Comparison of ENCODE assay signal across 10 cellular contexts in the genomic region with DNA sequence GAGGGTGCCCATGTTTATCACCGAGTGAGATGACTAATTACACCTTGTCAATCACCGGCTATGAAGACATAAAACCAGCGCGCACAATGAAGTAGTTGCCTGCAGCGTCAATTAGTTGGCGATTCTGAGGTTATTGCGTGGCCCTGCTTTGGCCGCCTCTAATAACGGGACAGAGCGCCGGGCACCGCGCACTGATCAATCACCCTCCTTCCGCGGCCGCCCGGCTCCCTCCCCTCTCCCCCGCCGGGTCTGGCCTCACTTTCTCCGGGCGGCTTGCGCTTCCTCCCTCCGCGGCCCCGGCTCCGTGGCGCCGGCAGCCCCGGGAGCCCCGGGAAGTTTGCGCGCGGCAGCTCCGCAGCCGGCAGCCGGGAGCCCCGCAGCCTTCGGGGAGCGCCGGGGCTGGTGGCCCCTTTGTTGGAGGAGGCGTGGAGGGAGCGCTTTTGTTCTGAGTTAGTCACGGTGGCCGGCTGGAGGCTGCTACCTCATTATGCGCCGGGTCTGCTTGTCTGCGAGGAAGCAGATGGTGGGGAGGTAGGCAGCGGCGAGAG. TPM values are rescaled to one million over a fixed set of nuclear protein-coding genes. Genes with fewer than 3 reads are reported as not detected.
DNase-seq lines count a peak whose midpoint lies in the region; ATAC-seq and TF ChIP-seq lines count a peak whose summit lies in the region.
"Had no signal": no experiment of that assay in that cellular context is flagged by ENCODE, and none has a peak within 500 bp of the region (broad histone marks: within the 10 kb centered on the region; RNA-seq: fewer than 3 reads in every experiment).

No MANE protein-coding gene starts in this region.

- H3K4me1 Mint-ChIP-seq in CD8-positive, alpha-beta T cell (ENCODE audit: low read depth), result peaks cover 23% of the 10 kb centered on the region

- CTCF ChIA-PET in CD8-positive, alpha-beta T cell (lab: Charles Lee), result no interaction called here

- H3K9me3 ChIP-seq in CD8-positive, alpha-beta T cell (ENCODE audit: low read length), result no peaks in the 10 kb centered on the region
- H3K9me3 ChIP-seq in WERI-Rb-1 (ENCODE audit: severe bottlenecking) (peaks cover 2% of the 10 kb centered on the region), mesenchymal stem cell (ENCODE audit: control insufficient read depth, low read length) (no peaks in the 10 kb centered on the region), esophagus squamous epithelium (no peaks in the 10 kb centered on the region)

- no peak overlapping the region for H3K14ac ChIP-seq in mesenchymal stem cell (ENCODE audit: low read length in 2 of 2)

- H3K4ac ChIP-seq in mesenchymal stem cell (ENCODE audit: low read depth in 1 of 2, low read length in 2 of 2), result no peak overlapping the region

- H3K27ac Mint-ChIP-seq in CD8-positive, alpha-beta T cell, result no peak overlapping the region

- H2AFZ ChIP-seq in mesenchymal stem cell (ENCODE audit: low read depth, low read length), result no peak overlapping the region

- H3K4me3 ChIP-seq in CD8-positive, alpha-beta T cell (ENCODE audit: low read depth, low read length), result no peak overlapping the region
- H3K4me3 ChIP-seq in WERI-Rb-1 (ENCODE audit: low read depth, low read length) (peak overlapping the region; percentile 40), mesenchymal stem cell (ENCODE audit: insufficient read depth in 1 of 2, low read depth in 1 of 2, low read length in 2 of 2) (no peak overlapping the region), esophagus squamous epithelium (peak overlapping the region in 1 of 4 donors; percentile 34)

- no peak overlapping the region for H2BK5ac ChIP-seq in mesenchymal stem cell (ENCODE audit: low read depth, low read length, poor library complexity, severe bottlenecking)

- H2BK12ac ChIP-seq in mesenchymal stem cell (ENCODE audit: low read length in 2 of 2), result no peak overlapping the region

- peaks cover 55% of the 10 kb centered on the region for H3K27me3 ChIP-seq in CD8-positive, alpha-beta T cell (ENCODE audit: insufficient read depth, low read length)
- no peaks in the 10 kb centered on the region for H3K27me3 ChIP-seq in WERI-Rb-1 (ENCODE audit: insufficient read depth, low read depth, severe bottlenecking)
- H3K27me3 ChIP-seq in mesenchymal stem cell (ENCODE audit: control insufficient read depth in 1 of 2, insufficient read depth in 1 of 2, low read length in 2 of 2), result peaks cover 88 to 95% of the 10 kb centered on the region in 2 experiments
- peaks cover 64 to 100% (median 82%) of the 10 kb centered on the region in 4 donors for H3K27me3 ChIP-seq in esophagus squamous epithelium

- no peak overlapping the region for H3K23ac ChIP-seq in mesenchymal stem cell (ENCODE audit: low read length in 2 of 2)

- POLR2A ChIA-PET in CD8-positive, alpha-beta T cell (lab: Charles Lee), result no interaction called here

- no peak overlapping the region for H2AK5ac ChIP-seq in mesenchymal stem cell (ENCODE audit: low read length, severe bottlenecking)

- no peak for TF ChIP-seq POLR2A in esophagus squamous epithelium (IDR thresholded peaks at IDR 0.05)

- no peaks in the 10 kb centered on the region for H3K36me3 ChIP-seq in CD8-positive, alpha-beta T cell (ENCODE audit: insufficient read depth, low read length)
- no peaks in the 10 kb centered on the region for H3K36me3 ChIP-seq in WERI-Rb-1
- H3K36me3 ChIP-seq in mesenchymal stem cell (ENCODE audit: control insufficient read depth in 1 of 2, insufficient read depth in 2 of 2, low read depth in 1 of 2, low read length in 2 of 2), result no peaks in the 10 kb centered on the region
- H3K36me3 ChIP-seq in esophagus squamous epithelium, result no peaks in the 10 kb centered on the region

- peaks cover 65% of the 10 kb centered on the region for H3K27me3 Mint-ChIP-seq in CD8-positive, alpha-beta T cell (ENCODE audit: low read depth)

- intact Hi-C loops in CD8-positive, alpha-beta T cell (cut with DNase I, micrococcal nuclease), result no loop called here
- intact Hi-C loops in esophagus squamous epithelium (cut with DNase I), result no loop called here

- no peaks in the 10 kb centered on the region for H3K9me3 Mint-ChIP-seq in CD8-positive, alpha-beta T cell

- H3K79me1 ChIP-seq in mesenchymal stem cell (replicated peaks; ENCODE audit: low read length, poor library complexity, severe bottlenecking), result no peaks in the 10 kb centered on the region

- no peak overlapping the region for H2BK15ac ChIP-seq in mesenchymal stem cell (ENCODE audit: low read depth, poor library complexity, severe bottlenecking)

- H3K18ac ChIP-seq in mesenchymal stem cell (ENCODE audit: low read depth in 1 of 2, low read length in 2 of 2), result no peak overlapping the region

- no peak overlapping the region for H2BK120ac ChIP-seq in mesenchymal stem cell (ENCODE audit: low read depth, low read length)

- H3K4me2 ChIP-seq in mesenchymal stem cell (ENCODE audit: low read length, poor library complexity, severe bottlenecking), result peak overlapping the region; percentile 29

- no peaks in the 10 kb centered on the region for H3K36me3 Mint-ChIP-seq in CD8-positive, alpha-beta T cell

- H4K8ac ChIP-seq in mesenchymal stem cell (ENCODE audit: low read length), result no peak overlapping the region

- no peak overlapping the region for H3K27ac ChIP-seq in CD8-positive, alpha-beta T cell (ENCODE audit: low read depth, low read length)
- H3K27ac ChIP-seq in WERI-Rb-1 (peak overlapping the region; percentile 12; the same call in 1 of the 2 replicates), mesenchymal stem cell (ENCODE audit: low read length, poor library complexity, severe bottlenecking) (no peak overlapping the region), esophagus squamous epithelium (no peak overlapping the region)

- no peak overlapping the region for H4K91ac ChIP-seq in mesenchymal stem cell (ENCODE audit: low read length)

- no peak overlapping the region for H3K9ac ChIP-seq in mesenchymal stem cell (ENCODE audit: low read length)

- in situ Hi-C loops in GM13977 (cut with MboI; ENCODE audit: low pct_unique_long_range_greater_than_20kb, low sequenced_read_pairs, unreplicated experiment), result loop anchor here (25.0 kb wide), 1 partner anchor 471 kb away; no protein-coding TSS in a partner anchor

- no peak overlapping the region for H3K4me3 Mint-ChIP-seq in CD8-positive, alpha-beta T cell

- under 1% methylated on average over 34 of the region's 49 CpGs for WGBS in mesenchymal stem cell
- 0% methylated on average over 9 to 19 of the region's 49 CpGs for WGBS in esophagus squamous epithelium, 2 donors

- H3K4me1 ChIP-seq in CD8-positive, alpha-beta T cell (ENCODE audit: insufficient read depth, low read length), result peaks cover 18% of the 10 kb centered on the region
- H3K4me1 ChIP-seq in mesenchymal stem cell (ENCODE audit: control insufficient read depth, insufficient read depth, low read depth, low read length), result peaks cover 27% of the 10 kb centered on the region
- H3K4me1 ChIP-seq in esophagus squamous epithelium, result peaks cover 27 to 66% (median 34%) of the 10 kb centered on the region in 3 donors

- DNase-seq in CD8-positive, alpha-beta T cell, result no peak
- DNase-seq in GM13977 (ENCODE audit: low spot score), result peak; percentile 54
- DNase-seq in WERI-Rb-1, result peak; percentile 57
- no peak for DNase-seq in mesenchymal stem cell
- DNase-seq in NCI-H187 treated with DMSO at 0.1 percent for 48 hours (lab: John Stamatoyannopoulos, UW), result no peak
- DNase-seq in esophagus squamous epithelium (lab: John Stamatoyannopoulos, UW), result no peak
- no peak for DNase-seq in NOMO-1 (lab: John Stamatoyannopoulos, UW; ENCODE audit: unreplicated experiment in 2 of 2)
- DNase-seq in CD1c-positive myeloid dendritic cell (ENCODE audit: extremely low spot score), result no peak

- peak; percentile 51 for ATAC-seq in CD8-positive, alpha-beta T cell

- TF ChIP-seq CTCF in CD8-positive, alpha-beta T cell (IDR thresholded peaks at IDR 0.05), result no peak
- no peak for TF ChIP-seq CTCF in GM13977 (IDR thresholded peaks at IDR 0.05; ENCODE audit: extremely low read depth, insufficient read depth, missing control alignments)
- TF ChIP-seq CTCF in WERI-Rb-1 (IDR thresholded peaks at IDR 0.05; ENCODE audit: low read depth, low read length), result no peak
- no peak for TF ChIP-seq CTCF in esophagus squamous epithelium (IDR thresholded peaks at IDR 0.05)

RNA-seq across cellular contexts. Expression of gene LHX2, which starts 3.2 kb away (rescaled TPM):
- total RNA-seq in CD8-positive, alpha-beta T cell, result not detected
- polyA plus RNA-seq in mesenchymal stem cell (2013, experiment 1 of 2), result not detected
- polyA plus RNA-seq in mesenchymal stem cell (2013, experiment 2 of 2), result 0.05 TPM
- total RNA-seq in esophagus squamous epithelium, result under 1 TPM in 1 of 4 donors, not detected in 3; 0.22 TPM
- total RNA-seq: HT-29, renal cortical epithelial cell had no signal

Comparison
In these comparisons a context has a peak if more than half of its experiments do, and no peak if none do; other contexts are left out.
1. DNase-seq: peak in GM13977 (single experiment) and WERI-Rb-1 (single experiment); none in CD8-positive, alpha-beta T cell (0 of 7), mesenchymal stem cell (single experiment), NCI-H187 treated with DMSO at 0.1 percent for 48 hours (single experiment), esophagus squamous epithelium (single experiment), NOMO-1 (0 of 2) and CD1c-positive myeloid dendritic cell (single experiment).